ENCODE assay signal across 7 cellular contexts in the genomic region with DNA sequence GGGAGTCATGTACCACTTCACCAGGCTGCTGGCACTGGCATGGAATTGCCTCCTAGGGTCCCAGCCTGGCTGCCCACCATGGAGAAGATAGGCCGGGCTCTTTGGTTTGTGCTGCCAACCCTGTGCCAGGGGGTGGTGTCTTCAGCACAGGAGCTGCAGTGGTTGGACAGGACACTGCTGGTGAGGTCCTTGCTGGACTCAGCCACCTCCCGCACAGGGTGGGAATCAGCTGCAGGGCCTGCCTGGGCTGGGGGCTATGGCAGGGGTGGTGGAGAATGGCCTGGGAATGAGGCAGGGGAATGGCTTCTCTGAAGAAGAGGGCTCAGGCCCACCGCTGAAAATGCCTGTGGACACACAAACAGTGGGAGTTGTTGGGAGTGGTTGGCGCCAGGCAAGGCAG.
"Had no signal": no experiment of that assay in that cellular context is flagged by ENCODE, and none has a peak within 500 bp of the region (broad histone marks: within the 10 kb centered on the region; RNA-seq: fewer than 3 reads in every experiment).

No MANE protein-coding gene starts in this region.

- DNase-seq: H9, HCEC 1CT, IMR-90 had no signal

- H3K27ac Mint-ChIP-seq: GM23338, H9 had no signal

- ATAC-seq: GM23338 had no signal

- H3K4me3 ChIP-seq: GM23338 had no signal

- H3K9me3 Mint-ChIP-seq: GM23338, H9 had no signal

- H3K4me3 Mint-ChIP-seq: GM23338, H9 had no signal

- FAIRE-seq: H1, H54, HTR-8/SVneo had no signal
